In the genomic region with DNA sequence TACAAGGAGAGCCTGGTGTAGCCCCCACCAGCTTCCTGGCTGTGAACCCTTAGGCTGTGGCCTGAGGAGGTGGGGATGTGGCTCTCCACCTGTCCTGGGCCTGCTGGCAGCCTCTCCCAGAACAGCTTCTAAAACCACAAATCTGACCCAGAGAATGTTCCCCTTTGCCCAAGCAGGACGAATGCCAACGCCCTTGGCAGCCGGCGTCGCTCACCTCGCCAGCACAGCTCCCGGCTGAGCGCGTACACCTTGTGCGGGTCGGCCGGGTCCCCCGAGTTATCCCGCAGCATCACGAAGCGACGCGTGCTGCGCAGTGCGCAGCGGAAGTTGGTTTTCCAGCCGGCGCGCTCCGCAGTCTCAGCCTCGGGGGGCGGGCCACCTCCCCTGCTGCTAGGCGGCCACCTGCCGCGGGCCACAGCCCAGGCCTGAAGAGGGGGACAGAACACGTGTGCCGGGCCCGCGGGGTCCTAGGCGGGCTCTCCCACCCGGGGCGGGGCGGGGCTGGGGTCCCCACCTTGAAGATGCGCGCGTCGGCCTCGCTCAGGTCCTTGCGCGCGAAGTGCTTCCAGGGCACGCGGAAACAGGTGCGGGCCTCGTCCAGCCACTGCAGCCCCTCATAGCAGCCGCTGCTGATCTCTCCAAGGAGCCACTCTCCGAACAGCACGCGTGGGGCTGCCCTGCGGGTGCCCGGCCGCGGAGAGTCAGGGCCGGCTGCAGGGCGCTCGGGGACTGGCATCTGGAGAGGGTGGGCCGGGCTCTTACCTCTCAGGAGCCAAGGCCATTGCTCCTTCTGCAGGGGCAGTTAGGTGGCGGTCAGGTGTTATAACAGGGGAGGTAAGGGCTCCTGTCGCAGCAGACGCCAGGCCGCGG, we compare ENCODE assay signal across 8 cellular contexts. TPM values are rescaled to one million over a fixed set of nuclear protein-coding genes. Genes with fewer than 3 reads are reported as not detected.
DNase-seq lines count a peak whose midpoint lies in the region; ATAC-seq and TF ChIP-seq lines count a peak whose summit lies in the region.

No MANE protein-coding gene starts in this region.

- H3K9me3 ChIP-seq in mucosa of descending colon, result no peaks in the 10 kb centered on the region

- H3K27ac ChIP-seq in cingulate gyrus (ENCODE audit: low read depth, low read length), result peak overlapping the region; percentile 79

- intact Hi-C loops in mucosa of descending colon (cut with DNase I, micrococcal nuclease), result no loop called here

- ATAC-seq in GM18505 (IDR thresholded peaks at IDR 0.05; ENCODE audit: unreplicated experiment) (peak; percentile 1), mucosa of descending colon (peak; percentile 1), HG02973 (IDR thresholded peaks at IDR 0.05; ENCODE audit: unreplicated experiment) (no peak)

- TF ChIP-seq POLR2A in GM18505 (IDR thresholded peaks at IDR 0.05; ENCODE audit: borderline replicate concordance, extremely low read depth, insufficient read depth, insufficient read length), result no peak

- H3K4me1 ChIP-seq in mucosa of descending colon (ENCODE audit: low read depth), result peaks cover 29% of the 10 kb centered on the region

- no peak for TF ChIP-seq CTCF in mucosa of descending colon (IDR thresholded peaks at IDR 0.05)

- H3K36me3 ChIP-seq in mucosa of descending colon (ENCODE audit: low read depth), result peaks cover 4% of the 10 kb centered on the region

- H3K4me3 ChIP-seq in mucosa of descending colon, result peak overlapping the region; percentile 32

- peak; percentile 37 for DNase-seq in NCI-H1105 treated with DMSO at 0.1 percent for 48 hours (lab: John Stamatoyannopoulos, UW)
- peak; percentile 55 to 77 (median 70) for DNase-seq in mucosa of descending colon
- no peak for DNase-seq in DMS 273 treated with DMSO at 0.1 percent for 48 hours (lab: John Stamatoyannopoulos, UW)
- DNase-seq in islet precursor cell, result no peak
- DNase-seq in DMS79 treated with DMSO at 0.1 percent for 48 hours (lab: John Stamatoyannopoulos, UW), result no peak

RNA-seq across cellular contexts. Expression of a gene that starts 0.9 kb away (rescaled TPM):
- 10 to 100 TPM; 26.9 to 36.1 (median 27.8) TPM for total RNA-seq in mucosa of descending colon

RNA-seq across cellular contexts. Expression of a gene that starts 9.9 kb away (rescaled TPM):
- total RNA-seq in mucosa of descending colon, result 100 to 1,000 TPM; 195 to 549 (median 316) TPM

RNA-seq across cellular contexts. Expression of a gene that starts 12.2 kb away (rescaled TPM):
- total RNA-seq in mucosa of descending colon, result 1 to 10 TPM in 2 of 3 donors, not detected in 1; 1.0 TPM

RNA-seq across cellular contexts. Expression of a gene that starts 22.3 kb away (rescaled TPM):
- 1 to 10 TPM; 1.2 to 2.4 (median 1.8) TPM for total RNA-seq in mucosa of descending colon

RNA-seq across cellular contexts. Expression of a gene that starts 38.5 kb away (rescaled TPM):
- 10 to 100 TPM; 35.0 to 40.2 (median 35.0) TPM for total RNA-seq in mucosa of descending colon

Comparison
In these comparisons a context has a peak if more than half of its experiments do, and no peak if none do; other contexts are left out.
1. DNase-seq: peak in NCI-H1105 treated with DMSO at 0.1 percent for 48 hours (single experiment) and mucosa of descending colon (3 of 3); none in DMS 273 treated with DMSO at 0.1 percent for 48 hours (single experiment), islet precursor cell (single experiment) and DMS79 treated with DMSO at 0.1 percent for 48 hours (single experiment).